Comparison of ENCODE assay signal across 25 cellular contexts in the genomic region with DNA sequence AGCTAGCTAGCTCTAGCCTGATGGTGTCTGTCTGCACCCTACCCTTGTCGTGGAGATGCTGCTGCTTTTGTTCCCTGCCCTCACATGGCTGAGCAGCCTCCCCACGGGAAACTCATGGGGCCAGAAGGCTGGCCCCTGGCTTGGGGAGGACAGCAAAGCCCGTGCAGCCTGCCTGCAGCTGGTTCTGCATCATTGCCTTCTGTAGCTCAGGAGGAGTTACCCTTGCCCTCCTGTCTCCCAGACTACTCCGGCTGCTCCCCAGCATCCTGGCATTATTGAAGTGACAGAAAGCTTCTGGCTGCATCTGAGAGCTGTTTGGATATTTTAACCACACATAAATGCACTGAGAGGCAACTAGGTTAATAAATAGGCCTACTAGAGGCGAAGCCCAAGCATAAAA.
DNase-seq lines count a peak whose midpoint lies in the region; ATAC-seq and TF ChIP-seq lines count a peak whose summit lies in the region.
"Had no signal": no experiment of that assay in that cellular context is flagged by ENCODE, and none has a peak within 500 bp of the region (broad histone marks: within the 10 kb centered on the region; RNA-seq: fewer than 3 reads in every experiment).

No MANE protein-coding gene starts in this region.

- peak overlapping the region; percentile 92 for H2BK120ac ChIP-seq in IMR-90 (ENCODE audit: low read depth, low read length)

- H2AK9ac ChIP-seq in IMR-90 (replicated peaks; ENCODE audit: low read depth, low read length, poor library complexity) = peak overlapping the region; percentile 18

- 73% methylated on average over 3 of the region's 5 CpGs; no CpG with 5 or more reads in 1 of the 2 experiments for WGBS in IMR-90 (ENCODE audit: extremely low coverage in 2 of 2, insufficient read length in 1 of 2), 2 experiments
- 72 to 75% methylated on average over 3 to 5 of the region's 5 CpGs for WGBS in testis, 2 donors

- dilution Hi-C loops in IMR-90 (cut with HindIII; ENCODE audit: low sequenced_read_pairs, unreplicated experiment) = no loop called here

- DNase-seq in IMR-90 = no peak
- no peak for DNase-seq in glutamatergic neuron
- no peak for DNase-seq in nephron progenitor cell
- peak; percentile 47 for DNase-seq in retina
- no peak for DNase-seq in GM19240 (ENCODE audit: insufficient read length, low spot score)
- DNase-seq in effector memory CD8-positive, alpha-beta T cell = no peak
- no peak for DNase-seq in testis
- DNase-seq in DMS53 (lab: John Stamatoyannopoulos, UW) = no peak
- DNase-seq: AML-193; C1 segment of cervical spinal cord; Calu3; CD8-positive, alpha-beta T cell; DMS153; Karpas-422; NCI-H1417; NCI-H1694 treated with DMSO at 0.1 percent for 48 hours; NCI-H2081 treated with DMSO at 0.1 percent for 48 hours; NCI-H446; NCI-H526; OCI-M1; RPMI8226; SIG-M5; SK-N-SH had no signal

- H3K9ac ChIP-seq in IMR-90 (ENCODE audit: low read depth, low read length) = peak overlapping the region; percentile 41
- H3K9ac ChIP-seq: GM23248, SK-N-SH had no signal

- peak overlapping the region; percentile 73 for H4K5ac ChIP-seq in IMR-90 (ENCODE audit: low read depth, low read length)

- H3K27me3 Mint-ChIP-seq in glutamatergic neuron (ENCODE audit: unreplicated experiment) (no peaks in the 10 kb centered on the region), nephron progenitor cell (ENCODE audit: low read depth, poor library complexity) (no peaks in the 10 kb centered on the region)
- H3K27me3 Mint-ChIP-seq in effector memory CD8-positive, alpha-beta T cell = peaks cover 19 to 53% of the 10 kb centered on the region in 2 donors

- H3K4me3 Mint-ChIP-seq in glutamatergic neuron (ENCODE audit: unreplicated experiment) (no peak overlapping the region), nephron progenitor cell (no peak overlapping the region)
- H3K4me3 Mint-ChIP-seq in effector memory CD8-positive, alpha-beta T cell = no peak overlapping the region
- H3K4me3 Mint-ChIP-seq: CD8-positive, alpha-beta T cell had no signal

- H3K4me1 ChIP-seq in IMR-90 (ENCODE audit: control insufficient read depth, insufficient read depth, low read length) (peaks cover 35% of the 10 kb centered on the region), testis (no peaks in the 10 kb centered on the region)
- H3K4me1 ChIP-seq: HAP-1 had no signal

- H2BK15ac ChIP-seq in IMR-90 (ENCODE audit: low read depth, low read length) = peak overlapping the region; percentile 98; the same call in 2 of the 3 replicates

- POLR2A ChIA-PET in IMR-90 (lab: Charles Lee; ENCODE audit: unreplicated experiment) = no interaction called here

- no peak overlapping the region for H3K4me3 ChIP-seq in IMR-90 (ENCODE audit: insufficient read depth, low read depth, low read length)
- no peak overlapping the region for H3K4me3 ChIP-seq in testis
- H3K4me3 ChIP-seq: GM23248, HAP-1 had no signal

- H3K27ac Mint-ChIP-seq in glutamatergic neuron (ENCODE audit: unreplicated experiment) (peak overlapping the region; percentile 38), nephron progenitor cell (peak overlapping the region; percentile 86)
- H3K27ac Mint-ChIP-seq in effector memory CD8-positive, alpha-beta T cell = no peak overlapping the region
- H3K27ac Mint-ChIP-seq: CD8-positive, alpha-beta T cell had no signal

- in situ Hi-C loops in IMR-90 (cut with MboI; ENCODE audit: low sequenced_read_pairs) = no loop called here

- H3K36me3 Mint-ChIP-seq in glutamatergic neuron (ENCODE audit: unreplicated experiment) (peaks cover 15% of the 10 kb centered on the region), nephron progenitor cell (ENCODE audit: low read depth) (peaks cover 26% of the 10 kb centered on the region)
- no peaks in the 10 kb centered on the region for H3K36me3 Mint-ChIP-seq in effector memory CD8-positive, alpha-beta T cell (ENCODE audit: insufficient read depth)
- H3K36me3 Mint-ChIP-seq: CD8-positive, alpha-beta T cell had no signal

- H3K4me2 ChIP-seq in IMR-90 (ENCODE audit: low read depth, low read length) = no peak overlapping the region
- H3K4me2 ChIP-seq: SK-N-SH had no signal

- H3K9me3 Mint-ChIP-seq in glutamatergic neuron (ENCODE audit: unreplicated experiment) = peaks cover 10% of the 10 kb centered on the region
- H3K9me3 Mint-ChIP-seq in nephron progenitor cell = peaks cover 73% of the 10 kb centered on the region
- no peaks in the 10 kb centered on the region for H3K9me3 Mint-ChIP-seq in effector memory CD8-positive, alpha-beta T cell

- peak overlapping the region; percentile 88 for H3K18ac ChIP-seq in IMR-90 (ENCODE audit: low read depth, low read length)

- peak overlapping the region; percentile 82 for H2BK20ac ChIP-seq in IMR-90 (ENCODE audit: low read depth, low read length)

- no TSS peak for BruUV-seq in IMR-90 (replicated peaks; lab: Mats Ljungman, UMichigan)

- H3K4me1 Mint-ChIP-seq in glutamatergic neuron (ENCODE audit: low read depth, unreplicated experiment) (no peaks in the 10 kb centered on the region), nephron progenitor cell (peaks cover 35% of the 10 kb centered on the region)
- H3K4me1 Mint-ChIP-seq in effector memory CD8-positive, alpha-beta T cell (ENCODE audit: low read depth in 2 of 2) = peaks cover 0 to 3% of the 10 kb centered on the region in 2 donors

- peak overlapping the region; percentile 80 for H2AK5ac ChIP-seq in IMR-90 (ENCODE audit: low read depth, low read length)

- peak overlapping the region; percentile 85; the same call in 1 of the 2 replicates for H3K23ac ChIP-seq in IMR-90 (ENCODE audit: low read depth, low read length)

- H3K4ac ChIP-seq in IMR-90 (ENCODE audit: low read depth, low read length) = peak overlapping the region; percentile 86

- peak overlapping the region; percentile 90 for H4K91ac ChIP-seq in IMR-90 (ENCODE audit: insufficient read depth, low read depth, low read length)

- peak overlapping the region; percentile 88 for H3K14ac ChIP-seq in IMR-90 (replicated peaks; ENCODE audit: low read depth, low read length)

- CTCF ChIA-PET in IMR-90 (lab: Yijun Ruan, JAX) = interaction anchor here (0.6 to 1.9 kb wide), 3 partner anchors 24 to 209 kb away, joined by 3 to 4 read pairs (median 3); a partner anchor contains a TSS

- TF ChIP-seq POLR2A in IMR-90 (IDR thresholded peaks at IDR 0.05; ENCODE audit: low read depth, low read length) (no peak), testis (IDR thresholded peaks at IDR 0.05) (no peak)

- H3K27ac ChIP-seq in IMR-90 (ENCODE audit: insufficient read depth, low read length) (peak overlapping the region; percentile 96), testis (no peak overlapping the region)
- H3K27ac ChIP-seq: GM23248 had no signal

- H2AFZ ChIP-seq in IMR-90 (replicated peaks; ENCODE audit: low read length, poor library complexity) = peak overlapping the region; percentile 68
- H2AFZ ChIP-seq: GM23248 had no signal

- peaks cover 9% of the 10 kb centered on the region for H3K9me1 ChIP-seq in IMR-90 (ENCODE audit: insufficient read depth, low read length)

- no peaks in the 10 kb centered on the region for H4K20me1 ChIP-seq in IMR-90 (ENCODE audit: insufficient read depth, low read length)

- H3K27me3 ChIP-seq in IMR-90 (ENCODE audit: control insufficient read depth, insufficient read depth, low read length) (no peaks in the 10 kb centered on the region), testis (no peaks in the 10 kb centered on the region)

- peak overlapping the region; percentile 49; the same call in 1 of the 2 replicates for H3K56ac ChIP-seq in IMR-90 (ENCODE audit: extremely low read depth, insufficient read depth, low read length)

- peak; percentile 3 for ATAC-seq in IMR-90 (ENCODE audit: low read depth)
- no peak for ATAC-seq in effector memory CD8-positive, alpha-beta T cell (replicated peaks)
- ATAC-seq: CD8-positive, alpha-beta T cell had no signal

- H2BK5ac ChIP-seq in IMR-90 (ENCODE audit: low read depth, low read length, poor library complexity, severe bottlenecking) = peak overlapping the region; percentile 84

- no peak for TF ChIP-seq CTCF in IMR-90 (conservative IDR thresholded peaks at IDR 0.05; ENCODE audit: low read depth, low read length)
- no peak for TF ChIP-seq CTCF in glutamatergic neuron (IDR thresholded peaks at IDR 0.05; ENCODE audit: partially characterized antibody, unreplicated experiment)
- TF ChIP-seq CTCF in nephron progenitor cell (IDR thresholded peaks at IDR 0.05) = no peak
- TF ChIP-seq CTCF in testis (IDR thresholded peaks at IDR 0.05) = no peak

- TF ChIP-seq RAD21 in IMR-90 (IDR thresholded peaks at IDR 0.05; ENCODE audit: low read length) = no peak

- H3K79me1 ChIP-seq in IMR-90 (ENCODE audit: low read depth in 1 of 2, low read length in 2 of 2) = peaks cover 0 to 12% of the 10 kb centered on the region in 2 experiments; a peak in 2 of 4 replicates

- H3K9me3 ChIP-seq in IMR-90 (ENCODE audit: control insufficient read depth, insufficient read depth, low read length) (no peaks in the 10 kb centered on the region), testis (no peaks in the 10 kb centered on the region)
- H3K9me3 ChIP-seq: HAP-1 had no signal

- H4K8ac ChIP-seq in IMR-90 (ENCODE audit: low read depth in 2 of 2, low read length in 2 of 2) = peak overlapping the region; percentile 56 to 57

- peaks cover 10% of the 10 kb centered on the region; the same call in 1 of the 2 replicates for H3K36me3 ChIP-seq in IMR-90 (ENCODE audit: control insufficient read depth, insufficient read depth, low read length)
- H3K36me3 ChIP-seq in testis (ENCODE audit: low read depth, missing control alignments) = no peaks in the 10 kb centered on the region
- H3K36me3 ChIP-seq: HAP-1 had no signal

- intact Hi-C loops in IMR-90 (cut with micrococcal nuclease) = loop anchor here (10.0 kb wide), 1 partner anchor 306 kb away; no protein-coding TSS in a partner anchor
- intact Hi-C loops in testis (cut with DNase I; ENCODE audit: low total_unique reads) = no loop called here

TF ChIP-seq in IMR-90, 13 proteins besides CTCF, POLR2A, EP300 and RAD21 (continues in another document):
- TF ChIP-seq MAFK (IDR thresholded peaks at IDR 0.05; ENCODE audit: low read depth, low read length) (no peak), MAZ (IDR thresholded peaks at IDR 0.05; ENCODE audit: borderline replicate concordance, low read depth, low read length) (no peak), CEBPB (IDR thresholded peaks at IDR 0.05; ENCODE audit: low read depth, low read length) (no peak), MXI1 (IDR thresholded peaks at IDR 0.05; ENCODE audit: borderline replicate concordance, low read depth, low read length) (no peak), FOS (IDR thresholded peaks at IDR 0.05; ENCODE audit: low read depth, low read length) (no peak), RCOR1 (IDR thresholded peaks at IDR 0.05; ENCODE audit: insufficient replicate concordance, low read length) (no peak), BHLHE40 (IDR thresholded peaks at IDR 0.05; ENCODE audit: low read depth, low read length) (no peak), SMC3 (IDR thresholded peaks at IDR 0.05; ENCODE audit: low read depth, low read length) (no peak), CHD1 (IDR thresholded peaks at IDR 0.05; ENCODE audit: low read depth, low read length) (no peak), RFX5 (IDR thresholded peaks at IDR 0.05; ENCODE audit: low read depth, low read length) (no peak), NFE2L2 (IDR thresholded peaks at IDR 0.05; ENCODE audit: low read depth, low read length) (no peak)

Comparison
In these comparisons a context has a peak if more than half of its experiments do, and no peak if none do; other contexts are left out.
1. H3K27ac Mint-ChIP-seq: peak in glutamatergic neuron (single experiment) and nephron progenitor cell (single experiment); none in effector memory CD8-positive, alpha-beta T cell (0 of 2).